In the genomic region with DNA sequence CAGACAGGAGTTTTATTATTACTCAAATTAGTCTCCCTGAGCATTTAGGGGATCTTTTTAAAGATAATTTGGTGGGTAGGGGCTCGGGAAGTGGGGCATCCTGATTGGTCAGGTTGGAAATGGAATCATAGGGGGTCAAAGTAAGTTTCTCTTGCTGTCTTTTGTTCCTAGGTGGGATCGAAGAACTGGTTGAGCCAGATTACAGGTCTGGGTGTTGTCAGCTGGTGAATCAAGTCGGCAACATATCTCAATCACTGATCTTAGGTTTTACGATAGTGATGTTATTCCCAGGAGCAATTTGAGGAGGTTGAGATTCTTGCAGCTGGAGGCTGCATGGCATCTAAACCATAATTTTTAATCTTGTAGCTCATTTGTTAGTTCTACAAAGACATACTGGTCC, we compare ENCODE assay signal across 28 cellular contexts.
"Had no signal": no experiment of that assay in that cellular context is flagged by ENCODE, and none has a peak within 500 bp of the region (broad histone marks: within the 10 kb centered on the region; RNA-seq: fewer than 3 reads in every experiment).

No MANE protein-coding gene starts in this region.

- H2AFZ ChIP-seq: neural progenitor cell, parathyroid adenoma had no signal

- H3K36me3 Mint-ChIP-seq: activated naive CD4-positive, alpha-beta T cell treated with anti-CD3 and anti-CD28 coated beads, Interleukin-2, amount 10 ng/mL, durations not matched to agents 7 days and 5 days; activated naive CD8-positive, alpha-beta T cell treated with anti-CD3 and anti-CD28 coated beads, Interleukin-2, amount 10 ng/mL, durations not matched to agents 7 days and 5 days; immature natural killer cell; natural killer cell; neural progenitor cell; stimulated activated memory B cell treated with anti-CD40 and anti-IgM and Interleukin-4, amounts not matched to agents 10 μg/mL and 1 μg/mL and 100 μg/mL, for 72 hours had no signal

- H3K4me3 Mint-ChIP-seq: activated CD4-positive, alpha-beta memory T cell treated with anti-CD3 and anti-CD28 coated beads, Interleukin-2, amount 10 ng/mL, durations not matched to agents 7 days and 5 days; activated CD4-positive, alpha-beta T cell treated with anti-CD3 and anti-CD28 coated beads, Interleukin-2, amount 10 ng/mL, durations not matched to agents 7 days and 5 days; activated naive CD4-positive, alpha-beta T cell treated with anti-CD3 and anti-CD28 coated beads, Interleukin-2, amount 10 ng/mL, durations not matched to agents 7 days and 5 days; activated naive CD8-positive, alpha-beta T cell treated with anti-CD3 and anti-CD28 coated beads, Interleukin-2, amount 10 ng/mL, durations not matched to agents 7 days and 5 days; activated T-cell treated with anti-CD3 and anti-CD28 coated beads, Interleukin-2, amount 50 U/mL, for 24 hours; effector memory CD8-positive, alpha-beta T cell; immature natural killer cell; natural killer cell; neural progenitor cell; stimulated activated memory B cell treated with anti-CD40 and anti-IgM and Interleukin-4, amounts not matched to agents 10 μg/mL and 1 μg/mL and 100 μg/mL, for 72 hours; stimulated activated naive CD8-positive, alpha-beta T cell treated with anti-CD3 and anti-CD28 coated beads, Interleukin-15, amount 100 ng/mL, for 72 hours had no signal

- H3K4me1 Mint-ChIP-seq: activated CD4-positive, alpha-beta memory T cell treated with anti-CD3 and anti-CD28 coated beads, Interleukin-2, amount 10 ng/mL, durations not matched to agents 7 days and 5 days; activated CD4-positive, alpha-beta T cell treated with anti-CD3 and anti-CD28 coated beads, Interleukin-2, amount 10 ng/mL, durations not matched to agents 7 days and 5 days; activated naive CD4-positive, alpha-beta T cell treated with anti-CD3 and anti-CD28 coated beads, Interleukin-2, amount 10 ng/mL, durations not matched to agents 7 days and 5 days; activated naive CD8-positive, alpha-beta T cell treated with anti-CD3 and anti-CD28 coated beads, Interleukin-2, amount 10 ng/mL, durations not matched to agents 7 days and 5 days; immature natural killer cell; natural killer cell; neural progenitor cell; stimulated activated naive CD8-positive, alpha-beta T cell treated with anti-CD3 and anti-CD28 coated beads, Interleukin-15, amount 100 ng/mL, for 72 hours had no signal

- H3K27me3 ChIP-seq: brain microvascular endothelial cell, neural progenitor cell, sigmoid colon had no signal

- H3K4me2 ChIP-seq: neural progenitor cell had no signal

- H3K27me3 Mint-ChIP-seq: activated CD4-positive, alpha-beta memory T cell treated with anti-CD3 and anti-CD28 coated beads, Interleukin-2, amount 10 ng/mL, durations not matched to agents 7 days and 5 days; activated CD4-positive, alpha-beta T cell treated with anti-CD3 and anti-CD28 coated beads, Interleukin-2, amount 10 ng/mL, durations not matched to agents 7 days and 5 days; activated naive CD4-positive, alpha-beta T cell treated with anti-CD3 and anti-CD28 coated beads, Interleukin-2, amount 10 ng/mL, durations not matched to agents 7 days and 5 days; activated naive CD8-positive, alpha-beta T cell treated with anti-CD3 and anti-CD28 coated beads, Interleukin-2, amount 10 ng/mL, durations not matched to agents 7 days and 5 days; effector memory CD8-positive, alpha-beta T cell; stimulated activated memory B cell treated with anti-CD40 and anti-IgM and Interleukin-4, amounts not matched to agents 10 μg/mL and 1 μg/mL and 100 μg/mL, for 72 hours; stimulated activated naive CD8-positive, alpha-beta T cell treated with anti-CD3 and anti-CD28 coated beads, Interleukin-15, amount 100 ng/mL, for 72 hours had no signal

- H3K36me3 ChIP-seq: brain microvascular endothelial cell, heart left ventricle, sigmoid colon had no signal

- H3K79me2 ChIP-seq: parathyroid adenoma had no signal

- H3K4me3 ChIP-seq: coronary artery, heart left ventricle, neural progenitor cell, psoas muscle, sigmoid colon had no signal

- H3K27ac Mint-ChIP-seq: activated CD4-positive, alpha-beta memory T cell treated with anti-CD3 and anti-CD28 coated beads, Interleukin-2, amount 10 ng/mL, durations not matched to agents 7 days and 5 days; activated CD4-positive, alpha-beta T cell treated with anti-CD3 and anti-CD28 coated beads, Interleukin-2, amount 10 ng/mL, durations not matched to agents 7 days and 5 days; activated naive CD4-positive, alpha-beta T cell treated with anti-CD3 and anti-CD28 coated beads, Interleukin-2, amount 10 ng/mL, durations not matched to agents 7 days and 5 days; activated naive CD8-positive, alpha-beta T cell treated with anti-CD3 and anti-CD28 coated beads, Interleukin-2, amount 10 ng/mL, durations not matched to agents 7 days and 5 days; activated T-cell treated with anti-CD3 and anti-CD28 coated beads, Interleukin-2, amount 50 U/mL, for 24 hours; effector memory CD8-positive, alpha-beta T cell; immature natural killer cell; natural killer cell; neural progenitor cell; stimulated activated memory B cell treated with anti-CD40 and anti-IgM and Interleukin-4, amounts not matched to agents 10 μg/mL and 1 μg/mL and 100 μg/mL, for 72 hours; stimulated activated naive CD8-positive, alpha-beta T cell treated with anti-CD3 and anti-CD28 coated beads, Interleukin-15, amount 100 ng/mL, for 72 hours had no signal

- H3K27ac ChIP-seq: brain microvascular endothelial cell, coronary artery, heart left ventricle, neural progenitor cell, parathyroid adenoma, psoas muscle, sigmoid colon had no signal

- DNase-seq: activated CD4-positive, alpha-beta memory T cell treated with anti-CD3 and anti-CD28 coated beads, Interleukin-2, amount 10 ng/mL, durations not matched to agents 7 days and 5 days; activated CD4-positive, alpha-beta T cell treated with anti-CD3 and anti-CD28 coated beads for 1 hour; activated CD4-positive, alpha-beta T cell treated with anti-CD3 and anti-CD28 coated beads, Interleukin-2, amount 10 ng/mL, durations not matched to agents 7 days and 5 days; activated CD8-positive, alpha-beta memory T cell treated with anti-CD3 and anti-CD28 coated beads, Interleukin-2, amount 50 U/mL, for 48 hours; activated gamma-delta T cell; activated naive CD4-positive, alpha-beta T cell treated with anti-CD3 and anti-CD28 coated beads, Interleukin-2, amount 10 ng/mL, durations not matched to agents 7 days and 5 days; activated naive CD8-positive, alpha-beta T cell treated with anti-CD3 and anti-CD28 coated beads, Interleukin-2, amount 10 ng/mL, durations not matched to agents 7 days and 5 days; activated T-cell treated with anti-CD3 and anti-CD28 coated beads, Interleukin-2, amount 50 U/mL, for 24 hours; brain microvascular endothelial cell; effector memory CD8-positive, alpha-beta T cell; foreskin fibroblast; heart left ventricle; hypothalamus; immature natural killer cell; natural killer cell; occipital lobe; psoas muscle; sigmoid colon; small intestine; stimulated activated CD4-positive, alpha-beta T cell treated with anti-CD3 and anti-CD28 coated beads, Interleukin-4, amount 100 ng/mL, for 4 hours; stimulated activated CD8-positive, alpha-beta memory T cell treated with anti-CD3 and anti-CD28 coated beads, Interleukin-4, amount 100 ng/mL, for 48 hours; stimulated activated naive CD8-positive, alpha-beta T cell treated with anti-CD3 and anti-CD28 coated beads, Interleukin-15, amount 100 ng/mL, for 72 hours; substantia nigra; T-helper 2 cell had no signal

- H3K9me3 ChIP-seq: heart left ventricle, psoas muscle, sigmoid colon had no signal

- H3K4me1 ChIP-seq: heart left ventricle, neural progenitor cell, parathyroid adenoma, psoas muscle, sigmoid colon had no signal

- H3K9me3 Mint-ChIP-seq: activated CD4-positive, alpha-beta memory T cell treated with anti-CD3 and anti-CD28 coated beads, Interleukin-2, amount 10 ng/mL, durations not matched to agents 7 days and 5 days; activated CD4-positive, alpha-beta T cell treated with anti-CD3 and anti-CD28 coated beads, Interleukin-2, amount 10 ng/mL, durations not matched to agents 7 days and 5 days; activated naive CD4-positive, alpha-beta T cell treated with anti-CD3 and anti-CD28 coated beads, Interleukin-2, amount 10 ng/mL, durations not matched to agents 7 days and 5 days; activated naive CD8-positive, alpha-beta T cell treated with anti-CD3 and anti-CD28 coated beads, Interleukin-2, amount 10 ng/mL, durations not matched to agents 7 days and 5 days; effector memory CD8-positive, alpha-beta T cell; immature natural killer cell; neural progenitor cell; stimulated activated memory B cell treated with anti-CD40 and anti-IgM and Interleukin-4, amounts not matched to agents 10 μg/mL and 1 μg/mL and 100 μg/mL, for 72 hours; stimulated activated naive CD8-positive, alpha-beta T cell treated with anti-CD3 and anti-CD28 coated beads, Interleukin-15, amount 100 ng/mL, for 72 hours had no signal
